ENCODE assay signal across 14 cellular contexts in genomic region chr15:81888748-81889479, GRCh38.
DNase-seq lines count a peak whose midpoint lies in the region; ATAC-seq and TF ChIP-seq lines count a peak whose summit lies in the region.
"Had no signal": no experiment of that assay in that cellular context is flagged by ENCODE, and none has a peak within 500 bp of the region (broad histone marks: within the 10 kb centered on the region; RNA-seq: fewer than 3 reads in every experiment).

No MANE protein-coding gene starts in this region.

- TF ChIP-seq CTCF in HEK293 (tag by site-specific recombination; IDR thresholded peaks at IDR 0.05) = no peak
- TF ChIP-seq CTCF in upper lobe of right lung (IDR thresholded peaks at IDR 0.05) = no peak
- no peak for TF ChIP-seq CTCF in PC-9 (conservative IDR thresholded peaks at IDR 0.05)
- no peak for TF ChIP-seq CTCF in PC-3 (conservative IDR thresholded peaks at IDR 0.05; ENCODE audit: low read depth, low read length)

- POLR2A ChIA-PET in HEK293 (lab: Yijun Ruan, JAX) = no interaction called here
- POLR2A ChIA-PET in PC-9 (lab: Charles Lee; ENCODE audit: unreplicated experiment) = no interaction called here
- POLR2A ChIA-PET in PC-3 (lab: Charles Lee; ENCODE audit: unreplicated experiment) = no interaction called here

- H3K27me3 ChIP-seq in adipocyte (replicated peaks; ENCODE audit: control insufficient read depth, insufficient read depth, low read length) (no peaks in the 10 kb centered on the region), upper lobe of right lung (no peaks in the 10 kb centered on the region), PC-9 (ENCODE audit: insufficient read depth, low read depth) (no peaks in the 10 kb centered on the region; the same call in 1 of the 2 replicates), PC-3 (ENCODE audit: low read length) (no peaks in the 10 kb centered on the region; the same call in 1 of the 2 replicates)
- H3K27me3 ChIP-seq: cardiac muscle cell, suprapubic skin had no signal

- H3K79me2 ChIP-seq in PC-9 (ENCODE audit: low read depth) (no peaks in the 10 kb centered on the region), PC-3 (ENCODE audit: low read length) (no peaks in the 10 kb centered on the region)

- H2AFZ ChIP-seq in PC-9 = no peak overlapping the region
- no peak overlapping the region for H2AFZ ChIP-seq in PC-3 (ENCODE audit: low read length)

- no peak overlapping the region for H3K9ac ChIP-seq in adipocyte (ENCODE audit: low read length)
- no peak overlapping the region for H3K9ac ChIP-seq in PC-3 (ENCODE audit: low read length)

- ATAC-seq in upper lobe of right lung = peak; percentile 44
- ATAC-seq in GM19397 (IDR thresholded peaks at IDR 0.05; ENCODE audit: unreplicated experiment) = no peak
- no peak for ATAC-seq in PC-3
- ATAC-seq: HepG2 had no signal

- H3K9me2 ChIP-seq in PC-9 (ENCODE audit: insufficient read depth) = no peaks in the 10 kb centered on the region
- H3K9me2 ChIP-seq in PC-3 (replicated peaks; ENCODE audit: low read length) = no peaks in the 10 kb centered on the region

- CTCF ChIA-PET in HEK293 (lab: Yijun Ruan, JAX) (no interaction called here), PC-9 (lab: Charles Lee) (no interaction called here), PC-3 (lab: Charles Lee) (no interaction called here)

- H3K4me3 ChIP-seq in HEK293 (ENCODE audit: low read depth, low read length) (no peak overlapping the region), adipocyte (ENCODE audit: low read length) (no peak overlapping the region), upper lobe of right lung (no peak overlapping the region), PC-9 (no peak overlapping the region), PC-3 (ENCODE audit: low read length) (no peak overlapping the region)
- H3K4me3 ChIP-seq: cardiac muscle cell, suprapubic skin had no signal

- H4K20me1 ChIP-seq in PC-9 (ENCODE audit: insufficient read depth) (no peaks in the 10 kb centered on the region), PC-3 (ENCODE audit: low read length) (no peaks in the 10 kb centered on the region)

- H3K4me1 ChIP-seq in HEK293 (ENCODE audit: control insufficient read depth, insufficient read depth, low read length) = peaks cover 27% of the 10 kb centered on the region
- H3K4me1 ChIP-seq in adipocyte (ENCODE audit: control insufficient read depth, insufficient read depth, low read length) = peaks cover 6% of the 10 kb centered on the region
- peaks cover 3% of the 10 kb centered on the region for H3K4me1 ChIP-seq in upper lobe of right lung
- H3K4me1 ChIP-seq in PC-9 (replicated peaks; ENCODE audit: insufficient read depth) = no peaks in the 10 kb centered on the region
- H3K4me1 ChIP-seq in PC-3 (ENCODE audit: insufficient read depth, low read length) = no peaks in the 10 kb centered on the region

- H3K27ac ChIP-seq in HEK293 (ENCODE audit: extremely low read depth, low read depth, low read length) (peak overlapping the region; percentile 62), upper lobe of right lung (no peak overlapping the region), PC-9 (no peak overlapping the region), PC-3 (ENCODE audit: low read length) (no peak overlapping the region)
- H3K27ac ChIP-seq: cardiac muscle cell, suprapubic skin had no signal

- BruUV-seq in PC-9 (replicated peaks; lab: Mats Ljungman, UMichigan) (no TSS peak), PC-3 (replicated peaks; lab: Mats Ljungman, UMichigan) (no TSS peak)

- H3K9me3 ChIP-seq in HEK293 (ENCODE audit: control insufficient read depth, insufficient read depth, low read depth, low read length) = no peaks in the 10 kb centered on the region
- H3K9me3 ChIP-seq in adipocyte (ENCODE audit: control insufficient read depth, low read length) = no peaks in the 10 kb centered on the region
- no peaks in the 10 kb centered on the region for H3K9me3 ChIP-seq in upper lobe of right lung
- H3K9me3 ChIP-seq in PC-9 (ENCODE audit: insufficient read depth, low read depth) = no peaks in the 10 kb centered on the region
- no peaks in the 10 kb centered on the region for H3K9me3 ChIP-seq in PC-3 (ENCODE audit: low read length)
- H3K9me3 ChIP-seq: suprapubic skin had no signal

- DNase-seq in adipocyte (ENCODE audit: low read depth) (peak; percentile 70), hepatic stellate cell (ENCODE audit: low spot score) (peak; percentile 42), upper lobe of right lung (no peak), PC-9 (no peak), PC-3 (no peak)
- DNase-seq: activated CD4-positive, alpha-beta T cell treated with anti-CD3 and anti-CD28 coated beads for 48 hours; naive B cell; NCI-H187 treated with DMSO at 0.1 percent for 48 hours; small intestine had no signal

- H3K36me3 ChIP-seq in HEK293 (ENCODE audit: control insufficient read depth in 2 of 2, insufficient read depth in 1 of 2, low read length in 2 of 2) = no peaks in the 10 kb centered on the region
- no peaks in the 10 kb centered on the region for H3K36me3 ChIP-seq in adipocyte (ENCODE audit: control insufficient read depth, insufficient read depth, low read length, severe bottlenecking)
- H3K36me3 ChIP-seq in upper lobe of right lung = no peaks in the 10 kb centered on the region
- H3K36me3 ChIP-seq in PC-9 (ENCODE audit: low read depth) = no peaks in the 10 kb centered on the region
- H3K36me3 ChIP-seq in PC-3 (ENCODE audit: low read depth, low read length) = no peaks in the 10 kb centered on the region
- H3K36me3 ChIP-seq: cardiac muscle cell, suprapubic skin had no signal

- intact Hi-C loops in upper lobe of right lung (cut with DNase I) = no loop called here
- intact Hi-C loops in PC-9 (cut with micrococcal nuclease; ENCODE audit: unreplicated experiment) = no loop called here
- intact Hi-C loops in PC-3 (cut with micrococcal nuclease) = no loop called here

- no peaks in the 10 kb centered on the region for H3F3A ChIP-seq in PC-9 (ENCODE audit: insufficient read depth, low read depth)
- no peaks in the 10 kb centered on the region for H3F3A ChIP-seq in PC-3 (ENCODE audit: low read length, unreplicated experiment)

- H3K4me2 ChIP-seq in PC-9 (no peak overlapping the region), PC-3 (ENCODE audit: low read length) (no peak overlapping the region)

TF ChIP-seq in HEK293, 187 proteins besides CTCF, POLR2A, EP300 and RAD21 (continues in another document):
- TF ChIP-seq ZNF18 (tag by site-specific recombination; IDR thresholded peaks at IDR 0.05) (peak; percentile 64), SP7 (tag by site-specific recombination; IDR thresholded peaks at IDR 0.05) (no peak), ZNF324 (tag by site-specific recombination; IDR thresholded peaks at IDR 0.05) (no peak), ZFP3 (tag by site-specific recombination; IDR thresholded peaks at IDR 0.05; ENCODE audit: low read depth) (no peak), SCRT1 (tag by site-specific recombination; IDR thresholded peaks at IDR 0.05; ENCODE audit: borderline replicate concordance) (peak; percentile 93), KLF1 (tag by site-specific recombination; IDR thresholded peaks at IDR 0.05) (no peak), ZNF561 (tag by site-specific recombination; IDR thresholded peaks at IDR 0.05; ENCODE audit: borderline replicate concordance) (peak; percentile 77; the same call in 1 of the 2 replicates), ZNF221 (tag by site-specific recombination; IDR thresholded peaks at IDR 0.05; ENCODE audit: borderline replicate concordance) (no peak), ZNF48 (tag by site-specific recombination; IDR thresholded peaks at IDR 0.05) (no peak), ZNF692 (tag by site-specific recombination; IDR thresholded peaks at IDR 0.05) (no peak; the same call in 1 of the 2 replicates), MYNN (tag by site-specific recombination; IDR thresholded peaks at IDR 0.05; ENCODE audit: borderline replicate concordance) (no peak), ZNF645 (tag by site-specific recombination; IDR thresholded peaks at IDR 0.05) (no peak), ZNF133 (tag by site-specific recombination; IDR thresholded peaks at IDR 0.05) (no peak)

Comparison
In these comparisons a context has a peak if more than half of its experiments do, and no peak if none do; other contexts are left out.
1. DNase-seq: peak in adipocyte (single experiment) and hepatic stellate cell (single experiment); none in upper lobe of right lung (single experiment), PC-9 (0 of 2) and PC-3 (single experiment).